ENCODE assay signal across 21 cellular contexts in genomic region chr21:34046917-34047316, GRCh38. TPM values are rescaled to one million over a fixed set of nuclear protein-coding genes. Genes with fewer than 3 reads are reported as not detected.
A peak's percentile ranks its signal among the peaks of the same experiment; 100 is the strongest.
DNase-seq lines count a peak whose midpoint lies in the region; ATAC-seq and TF ChIP-seq lines count a peak whose summit lies in the region.
"Had no signal": no experiment of that assay in that cellular context is flagged by ENCODE, and none has a peak within 500 bp of the region (broad histone marks: within the 10 kb centered on the region; RNA-seq: fewer than 3 reads in every experiment).

No MANE protein-coding gene starts in this region.

- H4K20me1 ChIP-seq in Karpas-422 (ENCODE audit: insufficient read depth, low read depth, low read length), result no peaks in the 10 kb centered on the region
- H4K20me1 ChIP-seq in OCI-LY7 (ENCODE audit: insufficient read depth, low read length), result no peaks in the 10 kb centered on the region

- no peaks in the 10 kb centered on the region for H3K9me3 Mint-ChIP-seq in activated T-cell treated with anti-CD3 and anti-CD28 coated beads, Interleukin-2, amount 50 U/mL, for 4 hours
- H3K9me3 Mint-ChIP-seq in stimulated activated memory B cell treated with anti-CD40 and anti-IgM and Interleukin-4, amounts not matched to agents 10 μg/mL and 1 μg/mL and 100 μg/mL, for 72 hours, result no peaks in the 10 kb centered on the region

- H3K79me2 ChIP-seq in Karpas-422 (ENCODE audit: low read length) (no peaks in the 10 kb centered on the region), OCI-LY7 (ENCODE audit: insufficient read depth, low read depth, low read length) (no peaks in the 10 kb centered on the region)

- CTCF ChIA-PET in OCI-LY7 (lab: Charles Lee; ENCODE audit: unreplicated experiment), result no interaction called here

- no peak overlapping the region for H3K4me3 ChIP-seq in Karpas-422 (ENCODE audit: low read length)
- H3K4me3 ChIP-seq in OCI-LY7 (ENCODE audit: low read depth, low read length, poor library complexity, severe bottlenecking), result no peak overlapping the region
- no peak overlapping the region for H3K4me3 ChIP-seq in vagina
- H3K4me3 ChIP-seq: colonic mucosa, gastrocnemius medialis, SK-N-MC, smooth muscle cell, upper lobe of left lung had no signal

- POLR2A ChIA-PET in OCI-LY7 (lab: Charles Lee), result no interaction called here

- no peaks in the 10 kb centered on the region for H3K36me3 Mint-ChIP-seq in activated T-cell treated with anti-CD3 and anti-CD28 coated beads, Interleukin-2, amount 50 U/mL, for 4 hours (ENCODE audit: insufficient read depth)
- H3K36me3 Mint-ChIP-seq in stimulated activated memory B cell treated with anti-CD40 and anti-IgM and Interleukin-4, amounts not matched to agents 10 μg/mL and 1 μg/mL and 100 μg/mL, for 72 hours, result no peaks in the 10 kb centered on the region

- peaks cover 6% of the 10 kb centered on the region for H3K4me1 ChIP-seq in Karpas-422 (ENCODE audit: low read length)
- no peaks in the 10 kb centered on the region for H3K4me1 ChIP-seq in OCI-LY7 (ENCODE audit: insufficient read depth, low read length, poor library complexity, severe bottlenecking)
- H3K4me1 ChIP-seq in vagina, result no peaks in the 10 kb centered on the region
- H3K4me1 ChIP-seq: colonic mucosa, gastrocnemius medialis, upper lobe of left lung had no signal

- H3K27me3 ChIP-seq in Karpas-422 (ENCODE audit: low read length) (no peaks in the 10 kb centered on the region), vagina (no peaks in the 10 kb centered on the region)
- H3K27me3 ChIP-seq: colonic mucosa, gastrocnemius medialis, upper lobe of left lung had no signal

- DNase-seq in activated T-cell treated with anti-CD3 and anti-CD28 coated beads, Interleukin-2, amount 50 U/mL, for 4 hours, result no peak
- DNase-seq in activated T-cell treated with anti-CD3 and anti-CD28 coated beads, Interleukin-2, amount 50 U/mL, for 1 hour, result no peak
- DNase-seq in Karpas-422 (no peak), OCI-LY7 (ENCODE audit: low spot score) (no peak), vagina (ENCODE audit: extremely low spot score in 2 of 2) (no peak)
- DNase-seq: activated naive CD4-positive, alpha-beta T cell treated with Interleukin-2 at 50 U/mL for 16 hours; colonic mucosa; gastrocnemius medialis; GF-D8; left ventricle myocardium superior; NCI-H1930; NCI-H524 treated with DMSO at 0.1 percent for 48 hours; PC-3; upper lobe of left lung had no signal

- no peak for TF ChIP-seq CTCF in OCI-LY7 (conservative IDR thresholded peaks at IDR 0.05; ENCODE audit: low read length)
- no peak for TF ChIP-seq CTCF in vagina (IDR thresholded peaks at IDR 0.05)

- H3K36me3 ChIP-seq in Karpas-422 (ENCODE audit: insufficient read depth, low read length) (no peaks in the 10 kb centered on the region), OCI-LY7 (ENCODE audit: insufficient read depth, low read length) (no peaks in the 10 kb centered on the region), vagina (no peaks in the 10 kb centered on the region)
- H3K36me3 ChIP-seq: colonic mucosa, gastrocnemius medialis, upper lobe of left lung had no signal

- H3K9me3 ChIP-seq in Karpas-422 (ENCODE audit: low read length) (no peaks in the 10 kb centered on the region), OCI-LY7 (ENCODE audit: low read length) (no peaks in the 10 kb centered on the region), vagina (no peaks in the 10 kb centered on the region)
- H3K9me3 ChIP-seq: colonic mucosa, gastrocnemius medialis, upper lobe of left lung had no signal

- intact Hi-C loops in OCI-LY7 (cut with micrococcal nuclease; ENCODE audit: unreplicated experiment) (no loop called here), vagina (cut with DNase I) (no loop called here)

- ATAC-seq in activated T-cell treated with anti-CD3 and anti-CD28 coated beads, Interleukin-2, amount 50 U/mL, for 4 hours, result peak in 1 of 2 donors; percentile 35
- ATAC-seq in GM19468 (IDR thresholded peaks at IDR 0.05; ENCODE audit: extremely low read depth, unreplicated experiment) (peak; percentile 36), HG03139 (IDR thresholded peaks at IDR 0.05; ENCODE audit: unreplicated experiment) (no peak)
- no peak for ATAC-seq in stimulated activated memory B cell treated with anti-CD40 and anti-IgM and Interleukin-4, amounts not matched to agents 10 μg/mL and 1 μg/mL and 100 μg/mL, for 72 hours
- ATAC-seq: gastrocnemius medialis, left ventricle myocardium superior, PC-3 had no signal

- peak overlapping the region; percentile 64 for H3K27ac Mint-ChIP-seq in stimulated activated memory B cell treated with anti-CD40 and anti-IgM and Interleukin-4, amounts not matched to agents 10 μg/mL and 1 μg/mL and 100 μg/mL, for 72 hours
- H3K27ac Mint-ChIP-seq: progenitor cell of endocrine pancreas had no signal

- H2AFZ ChIP-seq in Karpas-422 (ENCODE audit: low read length) (peak overlapping the region; percentile 13; the same call in 1 of the 2 replicates), OCI-LY7 (ENCODE audit: low read length) (no peak overlapping the region)

- H3K9me2 ChIP-seq in Karpas-422 (replicated peaks; ENCODE audit: insufficient read depth, low read length) (no peaks in the 10 kb centered on the region), OCI-LY7 (ENCODE audit: insufficient read depth, low read length) (no peaks in the 10 kb centered on the region)

- peak overlapping the region; percentile 31 for H3K4me3 Mint-ChIP-seq in activated T-cell treated with anti-CD3 and anti-CD28 coated beads, Interleukin-2, amount 50 U/mL, for 4 hours
- H3K4me3 Mint-ChIP-seq in stimulated activated memory B cell treated with anti-CD40 and anti-IgM and Interleukin-4, amounts not matched to agents 10 μg/mL and 1 μg/mL and 100 μg/mL, for 72 hours, result peak overlapping the region; percentile 54

- H3K27ac ChIP-seq in Karpas-422 (ENCODE audit: low read length) (no peak overlapping the region), OCI-LY7 (ENCODE audit: low read depth, low read length, poor library complexity, severe bottlenecking) (no peak overlapping the region), vagina (no peak overlapping the region)
- H3K27ac ChIP-seq: colonic mucosa, epithelial cell of prostate, gastrocnemius medialis, SK-N-MC, upper lobe of left lung had no signal

- no peaks in the 10 kb centered on the region for H3K27me3 Mint-ChIP-seq in activated T-cell treated with anti-CD3 and anti-CD28 coated beads, Interleukin-2, amount 50 U/mL, for 4 hours (ENCODE audit: low read depth)
- H3K27me3 Mint-ChIP-seq in stimulated activated memory B cell treated with anti-CD40 and anti-IgM and Interleukin-4, amounts not matched to agents 10 μg/mL and 1 μg/mL and 100 μg/mL, for 72 hours, result no peaks in the 10 kb centered on the region

- H3K4me2 ChIP-seq in Karpas-422 (ENCODE audit: low read depth, low read length, poor library complexity, severe bottlenecking) (peak overlapping the region; percentile 35), OCI-LY7 (ENCODE audit: low read length) (no peak overlapping the region)
- H3K4me2 ChIP-seq: smooth muscle cell had no signal

- no TSS peak for BruUV-seq in OCI-LY7 (replicated peaks; lab: Mats Ljungman, UMichigan)

- TF ChIP-seq POLR2A in vagina (IDR thresholded peaks at IDR 0.05), result no peak

- no peak overlapping the region for H3K9ac ChIP-seq in Karpas-422 (ENCODE audit: low read length)

- peaks cover 6% of the 10 kb centered on the region for H3K4me1 Mint-ChIP-seq in activated T-cell treated with anti-CD3 and anti-CD28 coated beads, Interleukin-2, amount 50 U/mL, for 4 hours (ENCODE audit: low read depth)
- peaks cover 14% of the 10 kb centered on the region for H3K4me1 Mint-ChIP-seq in stimulated activated memory B cell treated with anti-CD40 and anti-IgM and Interleukin-4, amounts not matched to agents 10 μg/mL and 1 μg/mL and 100 μg/mL, for 72 hours

RNA-seq across cellular contexts. Expression of gene MRPS6, which starts 26.5 kb away (rescaled TPM):
- 10 to 100 TPM; 89.8 to 98.8 (median 98.6) TPM for total RNA-seq in activated T-cell treated with anti-CD3 and anti-CD28 coated beads, Interleukin-2, amount 50 U/mL, for 4 hours
- 28.4 and 56.8 TPM in 2 replicates for total RNA-seq in Karpas-422 (2014; rRNA removed; shearing (Covaris generic); ENCODE audit: low replicate concordance)
- 15.2 and 20.9 TPM in 2 replicates for total RNA-seq in OCI-LY7 (2014; rRNA removed; shearing (Covaris generic))
- total RNA-seq in OCI-LY7 (2022), result 56.1 and 64.7 TPM in 2 replicates
- 23.3 TPM for total RNA-seq in vagina

RNA-seq across cellular contexts. Expression of gene SLC5A3, which starts 26.5 kb away (rescaled TPM):
- total RNA-seq in activated T-cell treated with anti-CD3 and anti-CD28 coated beads, Interleukin-2, amount 50 U/mL, for 4 hours, result 10 to 100 TPM; 10.1 to 12.4 (median 11.6) TPM
- 23.7 and 55.0 TPM in 2 replicates for total RNA-seq in Karpas-422 (2014; rRNA removed; shearing (Covaris generic); ENCODE audit: low replicate concordance)
- 26.3 and 31.5 TPM in 2 replicates for total RNA-seq in OCI-LY7 (2014; rRNA removed; shearing (Covaris generic))
- 22.2 and 26.6 TPM in 2 replicates for total RNA-seq in OCI-LY7 (2022)
- 17.9 TPM for total RNA-seq in vagina
